8 cellular contexts compared by ENCODE assay signal in genomic region chr3:172595648-172596393, GRCh38.
DNase-seq lines count a peak whose midpoint lies in the region; ATAC-seq and TF ChIP-seq lines count a peak whose summit lies in the region.

No MANE protein-coding gene starts in this region.

- H3K9me3 ChIP-seq in parathyroid adenoma (ENCODE audit: control insufficient read depth, low read length), result no peaks in the 10 kb centered on the region

- H2AFZ ChIP-seq in parathyroid adenoma, result peak overlapping the region; percentile 61

- H3K4me3 ChIP-seq in AG10803 (ENCODE audit: low read length), result peak overlapping the region; percentile 51
- peak overlapping the region; percentile 38 for H3K4me3 ChIP-seq in parathyroid adenoma (ENCODE audit: low read depth, low read length)

- H3K4me1 ChIP-seq in foreskin keratinocyte (peaks cover 14% of the 10 kb centered on the region), parathyroid adenoma (peaks cover 16% of the 10 kb centered on the region)

- no peaks in the 10 kb centered on the region for H3K36me3 ChIP-seq in parathyroid adenoma (ENCODE audit: control insufficient read depth, insufficient read depth, low read length)

- peak; percentile 64 for DNase-seq in AG10803 (ENCODE audit: low read depth)
- DNase-seq in NCI-H748 (lab: John Stamatoyannopoulos, UW; ENCODE audit: unreplicated experiment), result peak; percentile 53
- peak; percentile 8 for DNase-seq in activated T-helper 9 cell treated with anti-CD3 and anti-CD28 coated beads, Interleukin-2, amount 50 U/mL, for 16 hours (ENCODE audit: low read depth)
- DNase-seq in foreskin keratinocyte, result peak; percentile 48 to 67
- DNase-seq in NCI-H2107 (lab: John Stamatoyannopoulos, UW), result no peak

- no peak overlapping the region for H3K9ac ChIP-seq in parathyroid adenoma

- TF ChIP-seq POLR2A in GM18505 (IDR thresholded peaks at IDR 0.05; ENCODE audit: borderline replicate concordance, extremely low read depth, insufficient read depth, insufficient read length), result no peak

- peak overlapping the region; percentile 85 for H3K4me2 ChIP-seq in parathyroid adenoma (ENCODE audit: low read length)

- H3K79me2 ChIP-seq in parathyroid adenoma, result no peaks in the 10 kb centered on the region

- ATAC-seq in GM18505 (IDR thresholded peaks at IDR 0.05; ENCODE audit: unreplicated experiment) (peak; percentile 36), HG03045 (IDR thresholded peaks at IDR 0.05; ENCODE audit: unreplicated experiment) (peak; percentile 36), foreskin keratinocyte (peak; percentile 70)

- TF ChIP-seq CTCF in AG10803 (conservative IDR thresholded peaks at IDR 0.05; ENCODE audit: low read length), result peak; percentile 97
- peak; percentile 98 for TF ChIP-seq CTCF in foreskin keratinocyte (conservative IDR thresholded peaks at IDR 0.05)
- peak; percentile 88 for TF ChIP-seq CTCF in parathyroid adenoma (IDR thresholded peaks at IDR 0.05)

- H3K27ac ChIP-seq in foreskin keratinocyte (peak overlapping the region; percentile 90), parathyroid adenoma (peak overlapping the region; percentile 83)

- no peaks in the 10 kb centered on the region for H3K27me3 ChIP-seq in foreskin keratinocyte
- no peaks in the 10 kb centered on the region for H3K27me3 ChIP-seq in parathyroid adenoma (ENCODE audit: control insufficient read depth, insufficient read depth, low read length)
